9 cellular contexts compared by ENCODE assay signal in the genomic region with DNA sequence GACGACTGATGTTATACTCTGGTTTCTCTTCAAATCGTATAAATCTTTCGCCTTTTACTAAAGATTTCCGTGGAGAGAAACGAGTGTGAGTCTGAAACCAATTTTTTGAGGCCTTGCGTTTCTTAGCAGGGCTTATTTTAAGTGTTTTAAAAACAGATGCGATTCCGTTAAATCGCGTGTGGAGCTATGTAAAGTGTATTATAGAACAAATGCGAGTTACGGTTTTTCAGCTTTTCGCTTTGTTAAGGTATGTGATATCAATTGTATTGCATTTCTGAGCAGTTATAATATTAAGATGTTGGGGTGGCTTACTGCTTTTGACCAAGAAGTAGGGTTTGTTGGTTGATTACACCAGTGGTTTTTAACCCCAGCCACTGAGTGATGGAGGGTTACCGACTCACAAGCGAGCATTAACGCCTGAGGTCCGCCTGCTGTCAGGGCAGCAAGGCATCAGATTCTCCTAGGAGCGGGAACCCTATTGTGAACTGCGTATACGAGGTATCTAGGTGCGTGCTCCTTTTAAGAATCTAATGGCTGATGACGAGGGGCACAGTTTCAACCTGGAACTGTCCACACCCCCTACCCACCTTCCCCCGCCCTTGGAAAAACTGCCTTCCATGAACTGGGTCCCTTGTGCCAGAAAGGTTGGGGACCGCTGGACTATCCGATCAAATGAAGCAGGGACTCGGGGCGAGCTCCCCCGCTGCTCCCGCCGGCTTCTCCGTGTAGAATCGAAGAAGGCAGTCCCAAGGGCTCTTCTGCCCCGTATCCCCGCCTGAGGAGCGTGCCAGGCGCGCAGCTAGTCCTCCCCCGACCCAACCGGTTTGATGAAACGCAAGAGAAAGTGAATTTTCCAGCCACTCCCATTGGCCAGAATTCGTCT. TPM values are rescaled to one million over a fixed set of nuclear protein-coding genes. Genes with fewer than 3 reads are reported as not detected.
DNase-seq lines count a peak whose midpoint lies in the region; ATAC-seq and TF ChIP-seq lines count a peak whose summit lies in the region.
"Had no signal": no experiment of that assay in that cellular context is flagged by ENCODE, and none has a peak within 500 bp of the region (broad histone marks: within the 10 kb centered on the region; RNA-seq: fewer than 3 reads in every experiment).

No MANE protein-coding gene starts in this region.

- no peaks in the 10 kb centered on the region for H3K27me3 ChIP-seq in CD4-positive, CD25-positive, alpha-beta regulatory T cell (ENCODE audit: control insufficient read depth, insufficient read depth, low read length)

- peak overlapping the region; percentile 87 for H3K4me3 ChIP-seq in CD4-positive, CD25-positive, alpha-beta regulatory T cell (ENCODE audit: low read depth, low read length)
- peak overlapping the region; percentile 29 for H3K4me3 ChIP-seq in lower leg skin (ENCODE audit: low read depth, poor library complexity, severe bottlenecking)

- TF ChIP-seq POLR2A in lower leg skin (IDR thresholded peaks at IDR 0.05): peak in 1 of 2 donors; percentile 95

- peaks cover 0 to 4% (median 0%) of the 10 kb centered on the region in 7 donors for H3K9me3 Mint-ChIP-seq in CD4-positive, CD25-positive, alpha-beta regulatory T cell

- H3K36me3 Mint-ChIP-seq in CD4-positive, CD25-positive, alpha-beta regulatory T cell: no peaks in the 10 kb centered on the region

- peaks cover 25% of the 10 kb centered on the region for H3K27me3 Mint-ChIP-seq in CD4-positive, CD25-positive, alpha-beta regulatory T cell

- no peaks in the 10 kb centered on the region for H3K9me3 ChIP-seq in CD4-positive, CD25-positive, alpha-beta regulatory T cell (ENCODE audit: control insufficient read depth in 2 of 2, low read length in 2 of 2)

- H3K4me1 Mint-ChIP-seq in CD4-positive, CD25-positive, alpha-beta regulatory T cell: peaks cover 7 to 44% (median 23%) of the 10 kb centered on the region in 4 donors

- H3K27ac Mint-ChIP-seq in CD4-positive, CD25-positive, alpha-beta regulatory T cell: peak overlapping the region; percentile 100

- peak; percentile 74 to 95 (median 93) for DNase-seq in CD4-positive, CD25-positive, alpha-beta regulatory T cell
- DNase-seq in NCI-H774 (lab: John Stamatoyannopoulos, UW) (peak; percentile 76), ecto neural progenitor cell (ENCODE audit: low spot score) (peak; percentile 90), lower leg skin (ENCODE audit: low spot score in 2 of 2) (peak; percentile 93 to 98)
- DNase-seq in activated CD4-positive, alpha-beta T cell treated with anti-CD3 and anti-CD28 coated beads, Interleukin-2, amount 50 U/mL, for 48 hours: peak; percentile 79 to 84
- peak; percentile 66 to 87 for DNase-seq in stimulated activated CD4-positive, alpha-beta T cell treated with anti-CD3 and anti-CD28 coated beads, Interleukin-4, amount 100 ng/mL, for 4 hours

- intact Hi-C loops in lower leg skin (cut with DNase I; ENCODE audit: low total_unique reads): no loop called here

- TF ChIP-seq CTCF in lower leg skin (IDR thresholded peaks at IDR 0.05): no peak

- ATAC-seq in CD4-positive, CD25-positive, alpha-beta regulatory T cell (ENCODE audit: low read depth in 2 of 2): peak; percentile 54
- ATAC-seq in GM19452 (IDR thresholded peaks at IDR 0.05; ENCODE audit: unreplicated experiment) (peak; percentile 49), HG03571 (IDR thresholded peaks at IDR 0.05; ENCODE audit: unreplicated experiment) (peak; percentile 54)

- H3K4me1 ChIP-seq in CD4-positive, CD25-positive, alpha-beta regulatory T cell (ENCODE audit: control insufficient read depth, insufficient read depth, low read length, poor library complexity, severe bottlenecking): peaks cover 30% of the 10 kb centered on the region

- WGBS in lower leg skin, 2 donors: 0 to 1% methylated on average over 38 to 41 of the region's 41 CpGs

- H3K27ac ChIP-seq in CD4-positive, CD25-positive, alpha-beta regulatory T cell (ENCODE audit: insufficient read depth, low read length, poor library complexity, severe bottlenecking): peak overlapping the region; percentile 99

- peak overlapping the region; percentile 93 to 98 (median 94) for H3K4me3 Mint-ChIP-seq in CD4-positive, CD25-positive, alpha-beta regulatory T cell

- H3K36me3 ChIP-seq in CD4-positive, CD25-positive, alpha-beta regulatory T cell (ENCODE audit: control insufficient read depth, insufficient read depth, low read length): no peaks in the 10 kb centered on the region

RNA-seq across cellular contexts. Expression of gene KIAA2013, which starts 17.8 kb away (rescaled TPM):
- 24.1 TPM for total RNA-seq in CD4-positive, CD25-positive, alpha-beta regulatory T cell
- 10 to 100 TPM; 33.6 to 69.2 (median 45.6) TPM for polyA plus RNA-seq in CD4-positive, CD25-positive, alpha-beta regulatory T cell
- total RNA-seq in lower leg skin: 100 to 1,000 TPM in 3 of 4 donors, 10 to 100 TPM in 1; 93.7 to 115 (median 103) TPM

RNA-seq across cellular contexts. Expression of gene PLOD1, which starts 26.1 kb away (rescaled TPM):
- total RNA-seq in CD4-positive, CD25-positive, alpha-beta regulatory T cell: 2.9 TPM
- 1 to 10 TPM; 2.2 to 6.6 (median 4.7) TPM for polyA plus RNA-seq in CD4-positive, CD25-positive, alpha-beta regulatory T cell
- 10 to 100 TPM; 26.5 to 54.0 (median 41.3) TPM for total RNA-seq in lower leg skin

RNA-seq across cellular contexts. Expression of gene NPPB, which starts 49.6 kb away (rescaled TPM):
- total RNA-seq in CD4-positive, CD25-positive, alpha-beta regulatory T cell: not detected
- not detected for polyA plus RNA-seq in CD4-positive, CD25-positive, alpha-beta regulatory T cell
- not detected for total RNA-seq in lower leg skin
- total RNA-seq: subcutaneous adipose tissue had no signal

Comparison
In these comparisons a context has a peak if more than half of its experiments do, and no peak if none do; other contexts are left out.
1. Peak in every context shown above with its lines: DNase-seq, ATAC-seq, H3K4me3 ChIP-seq and H3K27ac ChIP-seq.